ENCODE assay signal across 10 cellular contexts in genomic region chrX:410296-410695, GRCh38.
"Had no signal": no experiment of that assay in that cellular context is flagged by ENCODE, and none has a peak within 500 bp of the region (broad histone marks: within the 10 kb centered on the region; RNA-seq: fewer than 3 reads in every experiment).

No MANE protein-coding gene starts in this region.

- H2AFZ ChIP-seq: GM23248, GM23338 had no signal

- H3K4me3 ChIP-seq: GM23248, GM23338, HAP-1 had no signal

- DNase-seq: GM23248, GOT3, H7, H9, HCEC 1CT, HFFc6 had no signal

- H3K4me3 Mint-ChIP-seq: GM23338, H9, HFFc6 had no signal

- FAIRE-seq: H54 had no signal

- H3K27ac Mint-ChIP-seq: GM23338, H9, HFFc6 had no signal

- H3K9ac ChIP-seq: GM23248 had no signal

- H3K9me3 ChIP-seq: HAP-1 had no signal

- H3K4me2 ChIP-seq: GM23338 had no signal

- H3K4me1 ChIP-seq: HAP-1 had no signal

- H3K36me3 ChIP-seq: HAP-1 had no signal

- ATAC-seq: GM23338, HCT116 had no signal

- H3K27ac ChIP-seq: GM23248 had no signal
